Comparison of ENCODE assay signal across 8 cellular contexts in genomic region chr19:49441210-49441959, GRCh38. TPM values are rescaled to one million over a fixed set of nuclear protein-coding genes. Genes with fewer than 3 reads are reported as not detected.
DNase-seq lines count a peak whose midpoint lies in the region; ATAC-seq, FAIRE-seq and TF ChIP-seq lines count a peak whose summit lies in the region.

SLC17A7 (minus strand) TSS chr19:49441527; CDS start chr19:49441379, 148 bp downstream.

- no peak for TF ChIP-seq POLR2A in testis (IDR thresholded peaks at IDR 0.05)

- H4K20me1 ChIP-seq in keratinocyte (ENCODE audit: control insufficient read depth, extremely low read depth, insufficient read depth, low read length) = no peaks in the 10 kb centered on the region

- TF ChIP-seq CTCF in GM10266 (IDR thresholded peaks at IDR 0.05; ENCODE audit: control insufficient read depth, insufficient read depth, low read depth, missing control alignments) = no peak
- no peak for TF ChIP-seq CTCF in keratinocyte (optimal IDR thresholded peaks at IDR 0.05 in 1 of 3, IDR thresholded peaks at IDR 0.05 in 1 of 3, conservative IDR thresholded peaks at IDR 0.05 in 1 of 3; ENCODE audit: extremely low read depth in 1 of 3, insufficient read depth in 2 of 3, low read length in 3 of 3)
- no peak for TF ChIP-seq CTCF in testis (IDR thresholded peaks at IDR 0.05)

- no peak for FAIRE-seq in keratinocyte (lab: Jason Lieb, UNC)

- H3K36me3 ChIP-seq in keratinocyte (ENCODE audit: control insufficient read depth in 2 of 2, extremely low read depth in 1 of 2, insufficient read depth in 2 of 2, low read length in 2 of 2) (no peaks in the 10 kb centered on the region), testis (ENCODE audit: low read depth, missing control alignments) (no peaks in the 10 kb centered on the region)

- intact Hi-C loops in testis (cut with DNase I; ENCODE audit: low total_unique reads) = loop anchor here (10.0 kb wide), 1 partner anchor 47 kb away; no protein-coding TSS in a partner anchor

- H3K4me1 ChIP-seq in keratinocyte (ENCODE audit: control insufficient read depth, extremely low read depth, insufficient read depth, low read length) = peaks cover 7% of the 10 kb centered on the region
- peaks cover 11% of the 10 kb centered on the region for H3K4me1 ChIP-seq in testis

- no peaks in the 10 kb centered on the region for H3K79me2 ChIP-seq in keratinocyte (ENCODE audit: control insufficient read depth, insufficient read depth, low read length)

- H3K4me1 Mint-ChIP-seq in activated naive CD8-positive, alpha-beta T cell treated with anti-CD3 and anti-CD28 coated beads, Interleukin-2, amount 50 U/mL, for 24 hours = peaks cover 30% of the 10 kb centered on the region

- peak; percentile 86 for DNase-seq in GM10266 (ENCODE audit: extremely low spot score)
- DNase-seq in NCI-H69 (lab: John Stamatoyannopoulos, UW) = peak; percentile 59
- peak; percentile 62 for DNase-seq in activated naive CD8-positive, alpha-beta T cell treated with anti-CD3 and anti-CD28 coated beads, Interleukin-2, amount 50 U/mL, for 24 hours
- DNase-seq in keratinocyte (ENCODE audit: low read depth, low spot score) = no peak
- DNase-seq in testis = peak; percentile 64

- H3K27ac ChIP-seq in keratinocyte (ENCODE audit: control insufficient read depth, insufficient read depth, low read length) (no peak within 1 kb of the TSS), testis (peak within 1 kb of the TSS in 1 of 2 donors; percentile 77)

- H3K27me3 ChIP-seq in keratinocyte (ENCODE audit: control insufficient read depth, extremely low read depth, insufficient read depth, low read length) (peaks cover 61% of the 10 kb centered on the region), testis (no peaks in the 10 kb centered on the region)

- peaks cover 60% of the 10 kb centered on the region for H3K27me3 Mint-ChIP-seq in activated naive CD8-positive, alpha-beta T cell treated with anti-CD3 and anti-CD28 coated beads, Interleukin-2, amount 50 U/mL, for 24 hours

- H3K9me3 Mint-ChIP-seq in activated naive CD8-positive, alpha-beta T cell treated with anti-CD3 and anti-CD28 coated beads, Interleukin-2, amount 50 U/mL, for 24 hours = no peaks in the 10 kb centered on the region

- no peak for ATAC-seq in activated naive CD8-positive, alpha-beta T cell treated with anti-CD3 and anti-CD28 coated beads, Interleukin-2, amount 50 U/mL, for 24 hours
- ATAC-seq in GM19023 (IDR thresholded peaks at IDR 0.05; ENCODE audit: unreplicated experiment) (no peak), GM18870 (IDR thresholded peaks at IDR 0.05; ENCODE audit: unreplicated experiment) (no peak), HG02981 (IDR thresholded peaks at IDR 0.05; ENCODE audit: unreplicated experiment) (no peak)

- H3K4me3 ChIP-seq in keratinocyte (ENCODE audit: control insufficient read depth in 2 of 3, extremely low read depth in 1 of 3, insufficient read depth in 2 of 3, low read depth in 1 of 3, low read length in 3 of 3) (peak within 1 kb of the TSS; percentile 6 to 53 (median 10)), testis (peak within 1 kb of the TSS; percentile 23 to 41)

- H3K4me2 ChIP-seq in keratinocyte (ENCODE audit: control insufficient read depth, extremely low read depth, insufficient read depth, low read depth, low read length) = peak within 1 kb of the TSS; percentile 56

- H3K4me3 Mint-ChIP-seq in activated naive CD8-positive, alpha-beta T cell treated with anti-CD3 and anti-CD28 coated beads, Interleukin-2, amount 50 U/mL, for 24 hours = peak within 1 kb of the TSS; percentile 76

- H3K9me1 ChIP-seq in keratinocyte (ENCODE audit: control insufficient read depth, extremely low read depth, insufficient read depth, low read length) = no peaks in the 10 kb centered on the region

- H3K36me3 Mint-ChIP-seq in activated naive CD8-positive, alpha-beta T cell treated with anti-CD3 and anti-CD28 coated beads, Interleukin-2, amount 50 U/mL, for 24 hours (ENCODE audit: low read depth) = peaks cover 2% of the 10 kb centered on the region

- H3K27ac Mint-ChIP-seq in activated naive CD8-positive, alpha-beta T cell treated with anti-CD3 and anti-CD28 coated beads, Interleukin-2, amount 50 U/mL, for 24 hours = no peak within 1 kb of the TSS

- H3K9me3 ChIP-seq in keratinocyte (ENCODE audit: control insufficient read depth, low read depth, low read length) (no peaks in the 10 kb centered on the region), testis (no peaks in the 10 kb centered on the region)

- dilution Hi-C loops in keratinocyte (cut with MboI; ENCODE audit: extremely low pct_ligation_motif_present, low sequenced_read_pairs) = no loop called here

- no peak within 1 kb of the TSS for H3K9ac ChIP-seq in keratinocyte (ENCODE audit: control insufficient read depth, extremely low read depth, insufficient read depth, low read length)

- H2AFZ ChIP-seq in keratinocyte (ENCODE audit: control insufficient read depth, low read length) = no peak within 1 kb of the TSS

- WGBS in testis, 2 donors = 2 to 3% methylated on average over 27 to 56 of the region's 56 CpGs

RNA-seq across cellular contexts. Expression of gene SLC17A7, which starts in this region (rescaled TPM):
- 0.04 to 0.12 TPM (median 0.04 TPM) in 3 replicates for polyA plus RNA-seq in keratinocyte
- 0.09 TPM for polyA plus RNA-seq in keratinocyte (2011; ENCODE audit: low read depth)
- polyA plus RNA-seq in keratinocyte (2011; cell fraction: cytosol; rRNA removed) = 0.09 and 0.10 TPM in 2 replicates
- 0.20 and 0.29 TPM in 2 replicates for polyA plus RNA-seq in keratinocyte (2011; cell fraction: nucleus; rRNA removed)
- polyA plus RNA-seq in keratinocyte (2012; ENCODE audit: low replicate concordance) = 0.09 and 0.17 TPM in 2 replicates
- 0.07 TPM in 1 of 3 replicates, not detected in the others for polyA minus RNA-seq in keratinocyte
- polyA minus RNA-seq in keratinocyte (2011; cell fraction: cytosol; rRNA and poly(A)+ RNA removed) = not detected
- not detected in 2 replicates for polyA minus RNA-seq in keratinocyte (2011; cell fraction: nucleus; rRNA and poly(A)+ RNA removed)
- 1 to 10 TPM; 2.2 to 2.7 TPM for total RNA-seq in testis
- 3.2 TPM for polyA plus RNA-seq in testis (ENCODE audit: insufficient read depth, low read depth, low replicate concordance)
